30 cellular contexts compared by ENCODE assay signal in the genomic region with DNA sequence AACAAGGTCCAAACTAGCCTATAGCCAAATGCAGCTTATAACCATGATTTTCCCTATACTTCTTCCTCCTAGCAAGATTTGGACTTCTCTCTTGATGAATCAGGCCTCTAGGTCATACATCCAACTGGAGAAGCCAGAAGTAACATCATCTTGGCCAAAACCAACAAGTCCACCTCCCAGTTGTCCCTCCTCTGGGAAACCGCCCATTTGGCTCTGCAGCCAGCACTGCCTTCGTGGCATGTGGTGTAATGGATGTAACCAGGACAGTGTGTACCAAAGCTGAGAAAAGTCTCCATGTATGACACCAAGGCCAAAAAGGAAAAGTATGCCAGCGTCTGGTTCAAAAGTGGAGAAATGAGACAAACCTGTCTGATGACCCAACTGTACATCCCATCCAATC. TPM values are rescaled to one million over a fixed set of nuclear protein-coding genes. Genes with fewer than 3 reads are reported as not detected.
DNase-seq lines count a peak whose midpoint lies in the region; ATAC-seq and TF ChIP-seq lines count a peak whose summit lies in the region.
"Had no signal": no experiment of that assay in that cellular context is flagged by ENCODE, and none has a peak within 500 bp of the region (broad histone marks: within the 10 kb centered on the region; RNA-seq: fewer than 3 reads in every experiment).

No MANE protein-coding gene starts in this region.

- peaks cover 0 to 7% (median 2%) of the 10 kb centered on the region in 4 donors for H3K4me1 ChIP-seq in sigmoid colon
- H3K4me1 ChIP-seq: HAP-1, upper lobe of left lung had no signal

- no peaks in the 10 kb centered on the region for H3K27me3 ChIP-seq in sigmoid colon
- H3K27me3 ChIP-seq: body of pancreas, upper lobe of left lung had no signal

- H3K27me3 Mint-ChIP-seq in activated CD8-positive, alpha-beta T cell treated with anti-CD3 and anti-CD28 coated beads, Interleukin-2, amount 10 ng/mL, durations not matched to agents 7 days and 5 days (ENCODE audit: low read depth) = peaks cover 5% of the 10 kb centered on the region
- H3K27me3 Mint-ChIP-seq in activated CD8-positive, alpha-beta T cell treated with anti-CD3 and anti-CD28 coated beads for 36 hours = peaks cover 4% of the 10 kb centered on the region
- peaks cover 4% of the 10 kb centered on the region for H3K27me3 Mint-ChIP-seq in type B pancreatic cell

- POLR2A ChIA-PET in activated CD8-positive, alpha-beta T cell treated with anti-CD3 and anti-CD28 coated beads, Interleukin-2, amount 10 ng/mL, durations not matched to agents 7 days and 5 days (lab: Charles Lee) = no interaction called here
- POLR2A ChIA-PET in activated CD8-positive, alpha-beta T cell treated with anti-CD3 and anti-CD28 coated beads for 36 hours (lab: Charles Lee) = no interaction called here

- no peak for ATAC-seq in activated CD8-positive, alpha-beta T cell treated with anti-CD3 and anti-CD28 coated beads, Interleukin-2, amount 10 ng/mL, durations not matched to agents 7 days and 5 days
- no peak for ATAC-seq in activated CD8-positive, alpha-beta T cell treated with anti-CD3 and anti-CD28 coated beads for 36 hours
- peak; percentile 80 for ATAC-seq in left ventricle myocardium superior
- ATAC-seq: body of pancreas, natural killer cell, PC-3, SK-N-SH treated with all-trans-retinoic acid at 6 μM for 48 hours had no signal

- H3K4me3 Mint-ChIP-seq in activated CD8-positive, alpha-beta T cell treated with anti-CD3 and anti-CD28 coated beads, Interleukin-2, amount 10 ng/mL, durations not matched to agents 7 days and 5 days = no peak overlapping the region
- no peak overlapping the region for H3K4me3 Mint-ChIP-seq in activated CD8-positive, alpha-beta T cell treated with anti-CD3 and anti-CD28 coated beads for 36 hours
- no peak overlapping the region for H3K4me3 Mint-ChIP-seq in type B pancreatic cell
- H3K4me3 Mint-ChIP-seq: natural killer cell; stimulated activated naive CD8-positive, alpha-beta T cell treated with anti-CD3 and anti-CD28 coated beads, Interleukin-15, Interleukin-2, amounts not matched to agents 100 ng/mL and 50 ng/mL, for 24 hours had no signal

- H3K9me3 ChIP-seq in sigmoid colon = no peaks in the 10 kb centered on the region
- H3K9me3 ChIP-seq: body of pancreas, HAP-1, upper lobe of left lung had no signal

- WGBS in sigmoid colon, 2 donors = 90 to 92% methylated on average over 3 of the region's 3 CpGs

- intact Hi-C loops in activated CD8-positive, alpha-beta T cell treated with anti-CD3 and anti-CD28 coated beads for 36 hours (cut with micrococcal nuclease) = no loop called here
- intact Hi-C loops in left ventricle myocardium superior (cut with micrococcal nuclease) = no loop called here
- intact Hi-C loops in sigmoid colon (cut with DNase I) = no loop called here

- H3K36me3 Mint-ChIP-seq in activated CD8-positive, alpha-beta T cell treated with anti-CD3 and anti-CD28 coated beads, Interleukin-2, amount 10 ng/mL, durations not matched to agents 7 days and 5 days (ENCODE audit: low read depth) = no peaks in the 10 kb centered on the region
- H3K36me3 Mint-ChIP-seq in activated CD8-positive, alpha-beta T cell treated with anti-CD3 and anti-CD28 coated beads for 36 hours (ENCODE audit: low read depth) = no peaks in the 10 kb centered on the region
- H3K36me3 Mint-ChIP-seq in type B pancreatic cell = no peaks in the 10 kb centered on the region
- H3K36me3 Mint-ChIP-seq: natural killer cell had no signal

- no peaks in the 10 kb centered on the region for H3K4me1 Mint-ChIP-seq in activated CD8-positive, alpha-beta T cell treated with anti-CD3 and anti-CD28 coated beads, Interleukin-2, amount 10 ng/mL, durations not matched to agents 7 days and 5 days (ENCODE audit: low read depth)
- no peaks in the 10 kb centered on the region for H3K4me1 Mint-ChIP-seq in activated CD8-positive, alpha-beta T cell treated with anti-CD3 and anti-CD28 coated beads for 36 hours (ENCODE audit: low read depth)
- no peaks in the 10 kb centered on the region for H3K4me1 Mint-ChIP-seq in type B pancreatic cell (ENCODE audit: unreplicated experiment)
- H3K4me1 Mint-ChIP-seq: natural killer cell had no signal

- no peak for TF ChIP-seq CTCF in activated CD8-positive, alpha-beta T cell treated with anti-CD3 and anti-CD28 coated beads for 36 hours (IDR thresholded peaks at IDR 0.05)
- TF ChIP-seq CTCF in sigmoid colon (IDR thresholded peaks at IDR 0.05) (no peak), type B pancreatic cell (conservative IDR thresholded peaks at IDR 0.05) (no peak)

- CTCF ChIA-PET in activated CD8-positive, alpha-beta T cell treated with anti-CD3 and anti-CD28 coated beads, Interleukin-2, amount 10 ng/mL, durations not matched to agents 7 days and 5 days (lab: Charles Lee) = interaction anchor here (1.5 kb wide), 1 partner anchor 8 kb away, joined by 5 read pairs; no protein-coding TSS in a partner anchor
- CTCF ChIA-PET in activated CD8-positive, alpha-beta T cell treated with anti-CD3 and anti-CD28 coated beads for 36 hours (lab: Charles Lee) = interaction anchor here (1.0 to 1.8 kb wide), 2 partner anchors 8 to 369 kb away, joined by 3 to 10 read pairs; no protein-coding TSS in a partner anchor

- no peaks in the 10 kb centered on the region for H3K36me3 ChIP-seq in sigmoid colon
- H3K36me3 ChIP-seq: HAP-1, upper lobe of left lung had no signal

- no peak for TF ChIP-seq POLR2A in sigmoid colon (IDR thresholded peaks at IDR 0.05)

- no peak overlapping the region for H3K27ac ChIP-seq in sigmoid colon
- H3K27ac ChIP-seq: 22Rv1, body of pancreas, KMS-11, upper lobe of left lung had no signal

- no peak for TF ChIP-seq EP300 in sigmoid colon (IDR thresholded peaks at IDR 0.05)

- H3K9me3 Mint-ChIP-seq in activated CD8-positive, alpha-beta T cell treated with anti-CD3 and anti-CD28 coated beads, Interleukin-2, amount 10 ng/mL, durations not matched to agents 7 days and 5 days (ENCODE audit: insufficient read depth) = no peaks in the 10 kb centered on the region
- no peaks in the 10 kb centered on the region for H3K9me3 Mint-ChIP-seq in activated CD8-positive, alpha-beta T cell treated with anti-CD3 and anti-CD28 coated beads for 36 hours
- no peaks in the 10 kb centered on the region for H3K9me3 Mint-ChIP-seq in type B pancreatic cell
- H3K9me3 Mint-ChIP-seq: natural killer cell; stimulated activated naive CD8-positive, alpha-beta T cell treated with anti-CD3 and anti-CD28 coated beads, Interleukin-15, Interleukin-2, amounts not matched to agents 100 ng/mL and 50 ng/mL, for 24 hours had no signal

- no peak overlapping the region for H3K27ac Mint-ChIP-seq in activated CD8-positive, alpha-beta T cell treated with anti-CD3 and anti-CD28 coated beads, Interleukin-2, amount 10 ng/mL, durations not matched to agents 7 days and 5 days
- no peak overlapping the region for H3K27ac Mint-ChIP-seq in activated CD8-positive, alpha-beta T cell treated with anti-CD3 and anti-CD28 coated beads for 36 hours
- H3K27ac Mint-ChIP-seq in type B pancreatic cell = no peak overlapping the region
- H3K27ac Mint-ChIP-seq: natural killer cell; stimulated activated naive CD8-positive, alpha-beta T cell treated with anti-CD3 and anti-CD28 coated beads, Interleukin-15, Interleukin-2, amounts not matched to agents 100 ng/mL and 50 ng/mL, for 24 hours had no signal

- no peak overlapping the region for H3K4me3 ChIP-seq in sigmoid colon
- H3K4me3 ChIP-seq: body of pancreas, HAP-1, lung, smooth muscle cell, upper lobe of left lung had no signal

- peak; percentile 5 for DNase-seq in activated CD8-positive, alpha-beta T cell treated with anti-CD3 and anti-CD28 coated beads, Interleukin-2, amount 10 ng/mL, durations not matched to agents 7 days and 5 days
- no peak for DNase-seq in activated CD8-positive, alpha-beta T cell treated with anti-CD3 and anti-CD28 coated beads for 36 hours
- peak; percentile 65 for DNase-seq in left ventricle myocardium superior
- peak; percentile 63 for DNase-seq in sigmoid colon
- DNase-seq in type B pancreatic cell (ENCODE audit: extremely low spot score, unreplicated experiment) = peak; percentile 6
- no peak for DNase-seq in NCI-H187 treated with DMSO at 0.1 percent for 48 hours (lab: John Stamatoyannopoulos, UW)
- DNase-seq in EL = no peak
- DNase-seq in SW480 (ENCODE audit: low spot score) = no peak
- DNase-seq: activated naive CD4-positive, alpha-beta T cell; body of pancreas; C1 segment of cervical spinal cord; cerebellar nuclear complex; COR-L47; DMS53; MM.1S; natural killer cell; NCI-H2029 treated with DMSO at 0.1 percent for 48 hours; NCI-H2227 treated with DMSO at 0.1 percent for 48 hours; nucleus accumbens; PC-3; stimulated activated CD4-positive, alpha-beta T cell treated with anti-CD3 and anti-CD28 coated beads, Interleukin-1b, Interleukin-23, amount 100 ng/mL, for 48 hours; T-helper 2 cell; upper lobe of left lung had no signal

RNA-seq across cellular contexts. Expression of a gene that starts 59.3 kb away (rescaled TPM):
- total RNA-seq in activated CD8-positive, alpha-beta T cell treated with anti-CD3 and anti-CD28 coated beads, Interleukin-2, amount 10 ng/mL, durations not matched to agents 7 days and 5 days = 1 to 10 TPM; 3.1 to 3.4 TPM
- total RNA-seq in activated CD8-positive, alpha-beta T cell treated with anti-CD3 and anti-CD28 coated beads for 36 hours = 1 to 10 TPM; 1.7 to 2.2 TPM
- total RNA-seq in left ventricle myocardium superior = 14.0 TPM
- total RNA-seq in sigmoid colon = 10 to 100 TPM in 1 of 4 donors, 1 to 10 TPM in 3; 3.0 to 13.0 (median 5.3) TPM
- polyA plus RNA-seq in sigmoid colon = 1 to 10 TPM; 3.0 to 7.7 (median 3.7) TPM
- total RNA-seq in type B pancreatic cell (ENCODE audit: low replicate concordance) = 4.3 and 28.8 TPM in 2 replicates

Comparison
In these comparisons a context has a peak if more than half of its experiments do, and no peak if none do; other contexts are left out.
1. DNase-seq: peak in activated CD8-positive, alpha-beta T cell treated with anti-CD3 and anti-CD28 coated beads, Interleukin-2, amount 10 ng/mL, durations not matched to agents 7 days and 5 days (single experiment), left ventricle myocardium superior (single experiment), sigmoid colon (single experiment) and type B pancreatic cell (single experiment); none in activated CD8-positive, alpha-beta T cell treated with anti-CD3 and anti-CD28 coated beads for 36 hours (single experiment), NCI-H187 treated with DMSO at 0.1 percent for 48 hours (single experiment), EL (single experiment) and SW480 (single experiment).